Comparison of ENCODE assay signal across 8 cellular contexts in the genomic region with DNA sequence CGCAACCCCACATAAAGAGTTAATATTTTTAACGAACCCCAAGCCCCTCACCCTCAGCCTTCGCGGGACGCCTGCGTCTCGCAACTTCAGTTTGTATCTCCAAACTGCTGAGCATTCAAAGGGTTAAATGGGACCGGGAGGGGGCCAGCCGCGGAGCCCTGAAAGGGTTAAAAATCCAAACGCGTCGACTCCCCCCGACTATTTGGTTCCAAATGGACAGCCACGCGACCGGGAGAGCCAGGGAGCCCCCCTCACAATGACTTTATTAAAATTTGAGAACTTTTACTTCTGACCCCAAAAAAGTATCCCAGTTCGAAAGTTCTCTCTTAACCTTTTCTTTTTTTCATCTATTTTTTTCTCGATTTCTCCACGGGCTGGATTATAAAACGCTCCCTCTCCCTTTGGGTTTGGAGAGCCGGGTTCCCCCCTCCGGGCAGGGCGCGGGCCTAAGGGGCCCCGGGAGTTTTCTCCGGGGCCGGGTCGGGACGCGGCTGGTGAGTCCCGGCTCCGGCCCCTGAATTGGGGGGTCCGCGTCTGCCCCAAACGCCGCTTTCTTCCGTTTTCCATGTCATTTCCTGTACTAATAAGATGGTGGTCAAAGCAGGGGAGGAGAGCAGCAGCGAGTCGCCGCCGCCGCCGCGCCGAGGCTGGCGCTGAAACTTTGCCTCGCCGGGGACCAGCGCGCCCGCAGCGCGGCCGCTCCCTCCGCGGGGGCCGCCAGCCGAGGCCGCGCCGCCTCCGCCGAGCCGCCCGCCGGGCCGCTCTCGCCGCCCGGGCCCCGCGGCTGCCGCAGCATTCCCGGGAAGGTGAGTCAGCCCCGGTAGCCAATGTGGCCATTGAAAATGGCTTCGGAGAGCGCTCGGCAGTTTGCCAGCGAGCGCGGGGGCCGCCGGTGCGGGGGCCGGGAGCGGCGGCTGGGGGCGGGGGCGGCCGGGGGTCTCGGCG. TPM values are rescaled to one million over a fixed set of nuclear protein-coding genes. Genes with fewer than 3 reads are reported as not detected.
DNase-seq lines count a peak whose midpoint lies in the region; ATAC-seq and TF ChIP-seq lines count a peak whose summit lies in the region.

PRDM11 (plus strand) TSS at position 568 of the 945 bp plus-strand sequence. CDS start 35,128 bp downstream, outside the sequence.

- ATAC-seq in GM18502 (IDR thresholded peaks at IDR 0.05; ENCODE audit: poor library complexity, unreplicated experiment) (peak; percentile 42), HG02943 (IDR thresholded peaks at IDR 0.05; ENCODE audit: low read depth, unreplicated experiment) (peak; percentile 38)

- POLR2A ChIA-PET in AG04449 (lab: Yijun Ruan, JAX), result interaction anchor here (0.9 kb wide), 1 partner anchor 12 kb away, joined by 3 read pairs; no protein-coding TSS in a partner anchor

- DNase-seq in AG04449 (ENCODE audit: low read depth, low spot score), result no peak
- DNase-seq in NCI-H2171 treated with DMSO at 0.1 percent for 48 hours (lab: John Stamatoyannopoulos, UW), result peak; percentile 79
- DNase-seq in activated CD8-positive, alpha-beta memory T cell treated with anti-CD3 and anti-CD28 coated beads for 24 hours, result peak; percentile 87
- peak; percentile 76 to 88 for DNase-seq in erythroblast (lab: John Stamatoyannopoulos, UW)
- DNase-seq in mucosa of gallbladder (ENCODE audit: low spot score), result peak; percentile 48
- peak in 4 of 6 experiments; percentile 40 to 53 (median 49) for DNase-seq in stimulated activated naive CD4-positive, alpha-beta T cell (lab: John Stamatoyannopoulos, UW)

- H3K4me3 ChIP-seq in AG04449 (ENCODE audit: low read depth, low read length), result peak within 1 kb of the TSS; percentile 77

- no peak for TF ChIP-seq CTCF in AG04449 (IDR thresholded peaks at IDR 0.05; ENCODE audit: insufficient read depth, low read length, missing control alignments)

- CTCF ChIA-PET in AG04449 (lab: Yijun Ruan, JAX), result no interaction called here

- TF ChIP-seq POLR2A in erythroblast (IDR thresholded peaks at IDR 0.05; ENCODE audit: low read length), result no peak

RNA-seq across cellular contexts. Expression of gene PRDM11, which starts in this region (rescaled TPM):
- 21.3 TPM for total RNA-seq in mucosa of gallbladder
